Comparison of ENCODE assay signal across 1 cellular context in genomic region chr17:11742891-11743290, GRCh38.
TF ChIP-seq lines count a peak whose summit lies in the region.

No MANE protein-coding gene starts in this region.

TF ChIP-seq in H1, 55 proteins besides CTCF, POLR2A, EP300 and RAD21:
- no peak for TF ChIP-seq EZH2 (IDR thresholded peaks at IDR 0.05; ENCODE audit: low read depth, low read length, severe bottlenecking)
- no peak for TF ChIP-seq CBX5 (IDR thresholded peaks at IDR 0.05; ENCODE audit: low read depth, low read length)
- TF ChIP-seq CHD2 (IDR thresholded peaks at IDR 0.05; ENCODE audit: low read length): no peak
- TF ChIP-seq HDAC6 (IDR thresholded peaks at IDR 0.05; ENCODE audit: low read depth, low read length): no peak
- no peak for TF ChIP-seq CEBPB (IDR thresholded peaks at IDR 0.05; ENCODE audit: low read depth, low read length)
- no peak for TF ChIP-seq ASH2L (IDR thresholded peaks at IDR 0.05; ENCODE audit: low read length)
- no peak for TF ChIP-seq GABPA (IDR thresholded peaks at IDR 0.05; ENCODE audit: borderline replicate concordance, insufficient read depth, low read length)
- no peak for TF ChIP-seq BACH1 (IDR thresholded peaks at IDR 0.05; ENCODE audit: low read length)
- TF ChIP-seq SP2 (IDR thresholded peaks at IDR 0.05; ENCODE audit: low read length): no peak
- TF ChIP-seq RNF2 (IDR thresholded peaks at IDR 0.05; ENCODE audit: borderline replicate concordance, low read depth, low read length, missing control alignments, poor library complexity, severe bottlenecking): no peak
- no peak for TF ChIP-seq NANOG (IDR thresholded peaks at IDR 0.05; ENCODE audit: insufficient read depth, low read depth, low read length, poor library complexity, severe bottlenecking)
- no peak for TF ChIP-seq POLR2AphosphoS5 (IDR thresholded peaks at IDR 0.05; ENCODE audit: low read depth, low read length)
- TF ChIP-seq CHD7 (IDR thresholded peaks at IDR 0.05; ENCODE audit: insufficient replicate concordance, low read length): no peak
- TF ChIP-seq TAF7 (optimal IDR thresholded peaks at IDR 0.05; ENCODE audit: borderline replicate concordance, low read depth, low read length): no peak
- TF ChIP-seq TAF1 (IDR thresholded peaks at IDR 0.05; ENCODE audit: low read depth, low read length): no peak
- no peak for TF ChIP-seq MAFK (IDR thresholded peaks at IDR 0.05; ENCODE audit: low read depth, low read length)
